1 cellular context compared by ENCODE assay signal in the genomic region with DNA sequence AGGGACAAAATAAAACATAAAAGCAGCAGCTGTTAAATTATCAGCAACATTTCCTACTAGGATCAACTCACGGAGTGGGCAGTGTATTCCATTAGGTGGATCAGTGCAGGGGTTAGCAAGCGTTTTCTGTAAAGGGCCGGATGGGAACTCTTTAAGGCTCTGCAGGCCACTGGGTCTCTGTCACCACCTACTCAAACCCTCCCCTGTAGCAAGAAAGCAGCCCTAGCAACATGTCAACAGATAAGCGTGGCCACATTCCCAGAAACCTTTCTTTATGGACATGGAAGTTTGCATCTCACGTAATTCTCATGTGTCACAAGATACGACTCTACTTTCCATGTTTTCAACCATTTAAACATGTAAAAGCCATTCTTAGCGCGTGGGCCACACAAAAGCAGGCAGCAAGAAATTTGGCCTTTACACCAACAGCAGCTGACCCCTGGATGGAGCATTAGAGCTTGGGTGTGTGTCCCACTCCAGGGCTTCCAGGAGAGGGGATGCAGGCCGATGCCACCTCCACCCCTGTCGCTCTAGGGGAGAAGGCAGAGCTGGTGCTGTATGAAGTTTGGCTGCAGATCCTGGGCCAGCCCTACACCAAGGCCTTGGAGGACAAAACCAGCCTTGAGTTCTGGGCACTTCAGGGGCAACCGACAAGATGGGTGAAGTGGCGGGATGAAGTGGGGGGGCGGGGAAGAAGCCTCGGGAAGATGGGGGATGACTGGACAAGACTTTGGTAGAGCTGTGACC.
TF ChIP-seq lines count a peak whose summit lies in the region.

No MANE protein-coding gene starts in this region.

TF ChIP-seq in K562, 482 proteins besides CTCF, POLR2A, EP300 and RAD21:
- no peak for TF ChIP-seq ETS2 (tag; IDR thresholded peaks at IDR 0.05; ENCODE audit: borderline replicate concordance, poor library complexity, severe bottlenecking)
- no peak for TF ChIP-seq ZNF583 (CRISPR knock-in tag; IDR thresholded peaks at IDR 0.05)
- TF ChIP-seq, protein P1, sequence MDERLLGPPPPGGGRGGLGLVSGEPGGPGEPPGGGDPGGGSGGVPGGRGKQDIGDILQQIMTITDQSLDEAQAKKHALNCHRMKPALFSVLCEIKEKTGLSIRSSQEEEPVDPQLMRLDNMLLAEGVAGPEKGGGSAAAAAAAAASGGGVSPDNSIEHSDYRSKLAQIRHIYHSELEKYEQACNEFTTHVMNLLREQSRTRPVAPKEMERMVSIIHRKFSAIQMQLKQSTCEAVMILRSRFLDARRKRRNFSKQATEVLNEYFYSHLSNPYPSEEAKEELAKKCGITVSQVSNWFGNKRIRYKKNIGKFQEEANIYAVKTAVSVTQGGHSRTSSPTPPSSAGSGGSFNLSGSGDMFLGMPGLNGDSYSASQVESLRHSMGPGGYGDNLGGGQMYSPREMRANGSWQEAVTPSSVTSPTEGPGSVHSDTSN (CRISPR knock-in tag; IDR thresholded peaks at IDR 0.05; ENCODE audit: low read depth), result no peak
- TF ChIP-seq, protein P1 (tag; conservative IDR thresholded peaks at IDR 0.05; ENCODE audit: low read depth), result 0 out of 2 replicates have a peak, but pooled peaks have one; percentile 13
- no peak for TF ChIP-seq ZFP36 (IDR thresholded peaks at IDR 0.05; ENCODE audit: low read depth, low read length, partially characterized antibody)
- TF ChIP-seq RFX1 (IDR thresholded peaks at IDR 0.05), result peak; percentile 42
- no peak for TF ChIP-seq BCOR (IDR thresholded peaks at IDR 0.05)
- no peak for TF ChIP-seq ZNF263 (CRISPR knock-in tag; IDR thresholded peaks at IDR 0.05; ENCODE audit: borderline replicate concordance)
- TF ChIP-seq MEIS2 (IDR thresholded peaks at IDR 0.05; ENCODE audit: partially characterized antibody), result peak; percentile 15
- no peak for TF ChIP-seq ZNF707 (CRISPR knock-in tag; conservative IDR thresholded peaks at IDR 0.05)
- TF ChIP-seq NELFE (IDR thresholded peaks at IDR 0.05; ENCODE audit: insufficient read depth, insufficient read length), result no peak
- TF ChIP-seq HDAC3 (IDR thresholded peaks at IDR 0.05; ENCODE audit: borderline replicate concordance, partially characterized antibody), result no peak
- peak; percentile 85; the same call in 1 of the 2 replicates for TF ChIP-seq FOXJ2 (tag; IDR thresholded peaks at IDR 0.05)
- no peak for TF ChIP-seq ZNF79 (CRISPR knock-in tag; IDR thresholded peaks at IDR 0.05; ENCODE audit: low read depth)
- no peak for TF ChIP-seq ZC3H8 (IDR thresholded peaks at IDR 0.05)
- TF ChIP-seq, protein P2, sequence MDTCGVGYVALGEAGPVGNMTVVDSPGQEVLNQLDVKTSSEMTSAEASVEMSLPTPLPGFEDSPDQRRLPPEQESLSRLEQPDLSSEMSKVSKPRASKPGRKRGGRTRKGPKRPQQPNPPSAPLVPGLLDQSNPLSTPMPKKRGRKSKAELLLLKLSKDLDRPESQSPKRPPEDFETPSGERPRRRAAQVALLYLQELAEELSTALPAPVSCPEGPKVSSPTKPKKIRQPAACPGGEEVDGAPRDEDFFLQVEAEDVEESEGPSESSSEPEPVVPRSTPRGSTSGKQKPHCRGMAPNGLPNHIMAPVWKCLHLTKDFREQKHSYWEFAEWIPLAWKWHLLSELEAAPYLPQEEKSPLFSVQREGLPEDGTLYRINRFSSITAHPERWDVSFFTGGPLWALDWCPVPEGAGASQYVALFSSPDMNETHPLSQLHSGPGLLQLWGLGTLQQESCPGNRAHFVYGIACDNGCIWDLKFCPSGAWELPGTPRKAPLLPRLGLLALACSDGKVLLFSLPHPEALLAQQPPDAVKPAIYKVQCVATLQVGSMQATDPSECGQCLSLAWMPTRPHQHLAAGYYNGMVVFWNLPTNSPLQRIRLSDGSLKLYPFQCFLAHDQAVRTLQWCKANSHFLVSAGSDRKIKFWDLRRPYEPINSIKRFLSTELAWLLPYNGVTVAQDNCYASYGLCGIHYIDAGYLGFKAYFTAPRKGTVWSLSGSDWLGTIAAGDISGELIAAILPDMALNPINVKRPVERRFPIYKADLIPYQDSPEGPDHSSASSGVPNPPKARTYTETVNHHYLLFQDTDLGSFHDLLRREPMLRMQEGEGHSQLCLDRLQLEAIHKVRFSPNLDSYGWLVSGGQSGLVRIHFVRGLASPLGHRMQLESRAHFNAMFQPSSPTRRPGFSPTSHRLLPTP (IDR thresholded peaks at IDR 0.05; ENCODE audit: borderline replicate concordance, extremely low read depth, insufficient read length), result no peak
- no peak for TF ChIP-seq RBM34 (IDR thresholded peaks at IDR 0.05; ENCODE audit: borderline replicate concordance, insufficient read depth, low read length)
- TF ChIP-seq, protein P3, sequence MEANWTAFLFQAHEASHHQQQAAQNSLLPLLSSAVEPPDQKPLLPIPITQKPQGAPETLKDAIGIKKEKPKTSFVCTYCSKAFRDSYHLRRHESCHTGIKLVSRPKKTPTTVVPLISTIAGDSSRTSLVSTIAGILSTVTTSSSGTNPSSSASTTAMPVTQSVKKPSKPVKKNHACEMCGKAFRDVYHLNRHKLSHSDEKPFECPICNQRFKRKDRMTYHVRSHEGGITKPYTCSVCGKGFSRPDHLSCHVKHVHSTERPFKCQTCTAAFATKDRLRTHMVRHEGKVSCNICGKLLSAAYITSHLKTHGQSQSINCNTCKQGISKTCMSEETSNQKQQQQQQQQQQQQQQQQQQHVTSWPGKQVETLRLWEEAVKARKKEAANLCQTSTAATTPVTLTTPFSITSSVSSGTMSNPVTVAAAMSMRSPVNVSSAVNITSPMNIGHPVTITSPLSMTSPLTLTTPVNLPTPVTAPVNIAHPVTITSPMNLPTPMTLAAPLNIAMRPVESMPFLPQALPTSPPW (CRISPR knock-in tag; IDR thresholded peaks at IDR 0.05), result no peak
- TF ChIP-seq, protein P4, sequence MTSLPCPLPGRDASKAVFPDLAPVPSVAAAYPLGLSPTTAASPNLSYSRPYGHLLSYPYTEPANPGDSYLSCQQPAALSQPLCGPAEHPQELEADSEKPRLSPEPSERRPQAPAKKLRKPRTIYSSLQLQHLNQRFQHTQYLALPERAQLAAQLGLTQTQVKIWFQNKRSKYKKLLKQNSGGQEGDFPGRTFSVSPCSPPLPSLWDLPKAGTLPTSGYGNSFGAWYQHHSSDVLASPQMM (CRISPR knock-in tag; IDR thresholded peaks at IDR 0.05), result no peak
- TF ChIP-seq TEAD1 (CRISPR knock-in tag; IDR thresholded peaks at IDR 0.05), result no peak
